1 cellular context compared by ENCODE assay signal in the genomic region with DNA sequence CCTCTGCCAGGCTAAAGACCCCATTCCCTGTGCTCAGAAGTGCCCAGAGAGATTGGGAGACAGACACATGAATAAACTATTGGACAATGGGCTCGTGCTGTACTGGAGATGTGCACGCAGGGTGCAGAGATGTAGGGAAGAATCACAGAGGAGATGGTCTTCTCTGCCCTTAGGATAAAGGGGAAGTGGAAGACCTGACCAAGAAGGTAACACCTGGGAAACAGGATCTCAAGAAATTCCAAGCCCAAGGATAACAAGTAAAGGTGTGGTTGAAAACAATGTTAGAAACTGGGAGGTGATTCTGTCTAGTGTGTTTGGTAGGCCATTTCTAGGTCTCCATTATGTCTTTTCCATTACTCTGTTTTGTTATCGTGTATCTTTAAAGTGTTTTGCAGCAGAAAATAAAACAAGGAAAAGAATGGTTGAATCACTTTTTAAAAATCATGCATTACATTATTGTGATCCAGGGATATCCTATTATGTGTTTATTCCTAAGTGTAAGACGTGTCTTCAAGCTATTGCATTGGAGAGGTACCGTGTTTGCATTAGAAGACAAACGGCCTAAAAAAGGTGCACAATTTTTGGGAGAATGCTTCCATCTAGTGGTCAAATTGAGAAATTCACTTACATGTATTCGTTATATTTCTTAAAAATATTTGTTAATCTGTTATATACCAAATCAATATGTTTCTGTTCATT.
TF ChIP-seq lines count a peak whose summit lies in the region.

No MANE protein-coding gene starts in this region.

TF ChIP-seq in GM12878, 131 proteins besides CTCF, POLR2A, EP300 and RAD21 (continued from another document):
- TF ChIP-seq, protein P1, sequence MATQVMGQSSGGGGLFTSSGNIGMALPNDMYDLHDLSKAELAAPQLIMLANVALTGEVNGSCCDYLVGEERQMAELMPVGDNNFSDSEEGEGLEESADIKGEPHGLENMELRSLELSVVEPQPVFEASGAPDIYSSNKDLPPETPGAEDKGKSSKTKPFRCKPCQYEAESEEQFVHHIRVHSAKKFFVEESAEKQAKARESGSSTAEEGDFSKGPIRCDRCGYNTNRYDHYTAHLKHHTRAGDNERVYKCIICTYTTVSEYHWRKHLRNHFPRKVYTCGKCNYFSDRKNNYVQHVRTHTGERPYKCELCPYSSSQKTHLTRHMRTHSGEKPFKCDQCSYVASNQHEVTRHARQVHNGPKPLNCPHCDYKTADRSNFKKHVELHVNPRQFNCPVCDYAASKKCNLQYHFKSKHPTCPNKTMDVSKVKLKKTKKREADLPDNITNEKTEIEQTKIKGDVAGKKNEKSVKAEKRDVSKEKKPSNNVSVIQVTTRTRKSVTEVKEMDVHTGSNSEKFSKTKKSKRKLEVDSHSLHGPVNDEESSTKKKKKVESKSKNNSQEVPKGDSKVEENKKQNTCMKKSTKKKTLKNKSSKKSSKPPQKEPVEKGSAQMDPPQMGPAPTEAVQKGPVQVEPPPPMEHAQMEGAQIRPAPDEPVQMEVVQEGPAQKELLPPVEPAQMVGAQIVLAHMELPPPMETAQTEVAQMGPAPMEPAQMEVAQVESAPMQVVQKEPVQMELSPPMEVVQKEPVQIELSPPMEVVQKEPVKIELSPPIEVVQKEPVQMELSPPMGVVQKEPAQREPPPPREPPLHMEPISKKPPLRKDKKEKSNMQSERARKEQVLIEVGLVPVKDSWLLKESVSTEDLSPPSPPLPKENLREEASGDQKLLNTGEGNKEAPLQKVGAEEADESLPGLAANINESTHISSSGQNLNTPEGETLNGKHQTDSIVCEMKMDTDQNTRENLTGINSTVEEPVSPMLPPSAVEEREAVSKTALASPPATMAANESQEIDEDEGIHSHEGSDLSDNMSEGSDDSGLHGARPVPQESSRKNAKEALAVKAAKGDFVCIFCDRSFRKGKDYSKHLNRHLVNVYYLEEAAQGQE (IDR thresholded peaks at IDR 0.05; ENCODE audit: low read depth, low read length): no peak
- TF ChIP-seq BMI1 (IDR thresholded peaks at IDR 0.05; ENCODE audit: borderline replicate concordance): no peak
